In the genomic region with DNA sequence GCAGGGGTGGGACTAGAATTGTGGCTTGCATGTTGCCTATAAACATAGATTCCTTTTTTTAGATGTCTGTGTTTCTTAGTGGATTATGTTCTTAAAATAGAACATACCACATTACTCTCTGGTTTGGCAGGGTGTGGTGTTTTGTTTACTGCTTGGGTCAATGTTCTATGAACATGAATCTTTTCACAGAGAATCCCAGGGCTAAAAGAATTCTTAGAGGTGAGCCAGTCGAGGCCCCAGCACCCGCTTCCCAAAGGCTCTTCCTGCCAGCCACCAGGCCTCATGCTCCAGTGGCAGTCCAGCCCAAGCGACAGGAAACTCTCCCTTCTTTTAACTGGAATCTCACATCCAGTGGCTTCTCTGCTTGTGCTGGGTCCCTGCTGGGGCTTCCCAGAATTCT, we compare ENCODE assay signal across 9 cellular contexts.
DNase-seq lines count a peak whose midpoint lies in the region; ATAC-seq and TF ChIP-seq lines count a peak whose summit lies in the region.
"Had no signal": no experiment of that assay in that cellular context is flagged by ENCODE, and none has a peak within 500 bp of the region (broad histone marks: within the 10 kb centered on the region; RNA-seq: fewer than 3 reads in every experiment).

No MANE protein-coding gene starts in this region.

- H3K36me3 Mint-ChIP-seq in CD4-positive, alpha-beta memory T cell = no peaks in the 10 kb centered on the region

- H3K36me3 ChIP-seq in WERI-Rb-1 (no peaks in the 10 kb centered on the region), heart left ventricle (no peaks in the 10 kb centered on the region), sigmoid colon (no peaks in the 10 kb centered on the region)
- H3K36me3 ChIP-seq in CD4-positive, alpha-beta memory T cell (ENCODE audit: insufficient read depth, low read length) = no peaks in the 10 kb centered on the region

- WGBS in heart left ventricle, 4 donors = 12 to 13% (median 13%) methylated on average over 3 of the region's 3 CpGs
- WGBS in sigmoid colon, 2 donors = 64 to 75% methylated on average over 3 of the region's 3 CpGs

- intact Hi-C loops in heart left ventricle (cut with DNase I) (loop anchor here in 1 of 10 donors (5.0 kb wide), 1 partner anchor 46 kb away; no protein-coding TSS in a partner anchor), sigmoid colon (cut with DNase I) (no loop called here)
- intact Hi-C loops in CD4-positive, alpha-beta memory T cell (cut with micrococcal nuclease) = no loop called here

- H3K27ac ChIP-seq in WERI-Rb-1 (peak overlapping the region; percentile 27), heart left ventricle (peak overlapping the region; percentile 45 to 86 (median 76)), sigmoid colon (peak overlapping the region; percentile 25 to 63 (median 48))
- H3K27ac ChIP-seq in CD4-positive, alpha-beta memory T cell (ENCODE audit: low read depth, low read length) = no peak overlapping the region

- H3K9me3 Mint-ChIP-seq in CD4-positive, alpha-beta memory T cell = no peaks in the 10 kb centered on the region

- H3K9me3 ChIP-seq in WERI-Rb-1 (ENCODE audit: severe bottlenecking) = no peaks in the 10 kb centered on the region
- H3K9me3 ChIP-seq in heart left ventricle = no peaks in the 10 kb centered on the region
- no peaks in the 10 kb centered on the region for H3K9me3 ChIP-seq in sigmoid colon
- no peaks in the 10 kb centered on the region for H3K9me3 ChIP-seq in CD4-positive, alpha-beta memory T cell (ENCODE audit: control insufficient read depth in 1 of 2, low read length in 2 of 2)

- H3K27me3 Mint-ChIP-seq in CD4-positive, alpha-beta memory T cell = no peaks in the 10 kb centered on the region

- TF ChIP-seq POLR2A in heart left ventricle (IDR thresholded peaks at IDR 0.05) (no peak), sigmoid colon (IDR thresholded peaks at IDR 0.05) (no peak)

- peaks cover 11 to 80% (median 57%) of the 10 kb centered on the region in 12 donors for H3K4me1 ChIP-seq in heart left ventricle
- peaks cover 0 to 24% (median 19%) of the 10 kb centered on the region in 4 donors for H3K4me1 ChIP-seq in sigmoid colon
- peaks cover 11% of the 10 kb centered on the region for H3K4me1 ChIP-seq in CD4-positive, alpha-beta memory T cell (ENCODE audit: insufficient read depth, low read length)

- no peak for TF ChIP-seq EP300 in sigmoid colon (IDR thresholded peaks at IDR 0.05)

- DNase-seq in GM12865 (ENCODE audit: low read depth) (peak; percentile 26), WERI-Rb-1 (no peak), heart left ventricle (peak in 1 of 5 donors; percentile 29), sigmoid colon (no peak), GM13977 (ENCODE audit: low spot score) (no peak), HEK293T (ENCODE audit: extremely low spot score) (no peak)
- DNase-seq in CD4-positive, alpha-beta memory T cell = no peak
- no peak for DNase-seq in effector CD8-positive, alpha-beta T cell (lab: John Stamatoyannopoulos, UW)
- DNase-seq: NCI-H1436 treated with DMSO at 0.1 percent for 48 hours had no signal

- TF ChIP-seq CTCF in GM12865 (IDR thresholded peaks at IDR 0.05; ENCODE audit: insufficient read depth, low read depth, low read length, missing control alignments) (no peak), WERI-Rb-1 (IDR thresholded peaks at IDR 0.05; ENCODE audit: low read depth, low read length) (no peak), heart left ventricle (IDR thresholded peaks at IDR 0.05) (no peak), sigmoid colon (IDR thresholded peaks at IDR 0.05) (no peak), GM13977 (IDR thresholded peaks at IDR 0.05; ENCODE audit: extremely low read depth, insufficient read depth, missing control alignments) (no peak)

- no peak overlapping the region for H3K4me3 ChIP-seq in GM12865 (ENCODE audit: low read depth, low read length)
- no peak overlapping the region for H3K4me3 ChIP-seq in WERI-Rb-1 (ENCODE audit: low read depth, low read length)
- H3K4me3 ChIP-seq in heart left ventricle = no peak overlapping the region
- H3K4me3 ChIP-seq in sigmoid colon = no peak overlapping the region
- no peak overlapping the region for H3K4me3 ChIP-seq in CD4-positive, alpha-beta memory T cell (ENCODE audit: low read length in 2 of 2)

- CTCF ChIA-PET in CD4-positive, alpha-beta memory T cell (lab: Charles Lee; ENCODE audit: partially characterized antibody) = no interaction called here
- CTCF ChIA-PET in HEK293T (lab: Yijun Ruan, JAX) = no interaction called here

- H3K27me3 ChIP-seq in WERI-Rb-1 (ENCODE audit: insufficient read depth, low read depth, severe bottlenecking) (no peaks in the 10 kb centered on the region), heart left ventricle (no peaks in the 10 kb centered on the region), sigmoid colon (no peaks in the 10 kb centered on the region)
- no peaks in the 10 kb centered on the region for H3K27me3 ChIP-seq in CD4-positive, alpha-beta memory T cell (ENCODE audit: insufficient read depth, low read length)

- peaks cover 7 to 18% (median 16%) of the 10 kb centered on the region in 4 donors for H3K4me1 Mint-ChIP-seq in CD4-positive, alpha-beta memory T cell

- H3K4me3 Mint-ChIP-seq in CD4-positive, alpha-beta memory T cell = no peak overlapping the region

- POLR2A ChIA-PET in CD4-positive, alpha-beta memory T cell (lab: Charles Lee; ENCODE audit: partially characterized antibody) = no interaction called here
- POLR2A ChIA-PET in HEK293T (lab: Yijun Ruan, JAX) = no interaction called here

- in situ Hi-C loops in GM13977 (cut with MboI; ENCODE audit: low pct_unique_long_range_greater_than_20kb, low sequenced_read_pairs, unreplicated experiment) = no loop called here

- no peak overlapping the region for H3K27ac Mint-ChIP-seq in CD4-positive, alpha-beta memory T cell

- peak; percentile 66 to 79 (median 76) for ATAC-seq in heart left ventricle

TF ChIP-seq in HEK293T, 16 proteins besides CTCF, POLR2A, EP300 and RAD21:
- TF ChIP-seq LEF1 (IDR thresholded peaks at IDR 0.05; ENCODE audit: borderline replicate concordance) (no peak), ARNT (IDR thresholded peaks at IDR 0.05) (no peak), ZNF384 (IDR thresholded peaks at IDR 0.05) (no peak), ELF4 (IDR thresholded peaks at IDR 0.05) (no peak), NFRKB (IDR thresholded peaks at IDR 0.05) (no peak), HDGF (IDR thresholded peaks at IDR 0.05; ENCODE audit: borderline replicate concordance) (no peak), CTBP1 (IDR thresholded peaks at IDR 0.05; ENCODE audit: borderline replicate concordance) (no peak), TARDBP (IDR thresholded peaks at IDR 0.05) (no peak)
